1 cellular context compared by ENCODE assay signal in genomic region chr15:65619636-65620290, GRCh38.
TF ChIP-seq lines count a peak whose summit lies in the region.

No MANE protein-coding gene starts in this region.

TF ChIP-seq in K562, 482 proteins besides CTCF, POLR2A, EP300 and RAD21:
- TF ChIP-seq TAL1 (IDR thresholded peaks at IDR 0.05): 0 out of 2 replicates have a peak, but pooled peaks have one; percentile 11
- TF ChIP-seq JUND (IDR thresholded peaks at IDR 0.05; ENCODE audit: borderline replicate concordance, low read depth, low read length): peak; percentile 26; the same call in 1 of the 2 replicates
- TF ChIP-seq JUND (tag; IDR thresholded peaks at IDR 0.05; ENCODE audit: borderline replicate concordance, low read depth, low read length): no peak; the same call in 2 of the 3 replicates
- TF ChIP-seq MAFF (IDR thresholded peaks at IDR 0.05; ENCODE audit: low read length): no peak
- peak; percentile 51 for TF ChIP-seq ARID1B (IDR thresholded peaks at IDR 0.05)
- TF ChIP-seq HNRNPL (IDR thresholded peaks at IDR 0.05; ENCODE audit: low read depth, low read length): no peak
- TF ChIP-seq CTBP1 (IDR thresholded peaks at IDR 0.05; ENCODE audit: borderline replicate concordance): peak; percentile 52; the same call in 1 of the 2 replicates
- TF ChIP-seq NKRF (IDR thresholded peaks at IDR 0.05; ENCODE audit: borderline replicate concordance): no peak
- TF ChIP-seq PRPF4 (IDR thresholded peaks at IDR 0.05; ENCODE audit: insufficient read depth, low read depth, low read length, poor library complexity, severe bottlenecking): no peak
- peak in 1 of 2 experiments; percentile 15; a peak in 1 of 4 replicates for TF ChIP-seq RCOR1 (IDR thresholded peaks at IDR 0.05; ENCODE audit: borderline replicate concordance in 1 of 2, low read depth in 2 of 2, low read length in 2 of 2)
